In the genomic region with DNA sequence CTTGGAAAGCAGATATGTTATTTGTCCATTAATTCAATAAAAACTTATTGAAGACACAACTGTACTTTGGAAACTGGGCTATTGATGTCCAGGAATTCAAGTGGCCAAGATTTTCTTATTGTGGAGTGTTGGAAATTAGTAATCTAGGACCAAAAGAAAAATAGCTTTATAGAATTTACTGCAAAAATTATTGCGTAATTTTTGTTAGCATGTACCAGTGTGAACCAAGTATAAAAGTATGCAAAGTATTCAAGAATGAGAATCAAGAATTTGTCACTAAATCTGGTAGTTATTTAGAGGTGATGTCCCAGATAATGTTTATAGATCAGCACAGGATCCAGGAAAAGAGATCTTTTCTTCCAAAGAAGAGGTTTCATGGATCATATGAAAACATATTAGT, we compare ENCODE assay signal across 20 cellular contexts.
"Had no signal": no experiment of that assay in that cellular context is flagged by ENCODE, and none has a peak within 500 bp of the region (broad histone marks: within the 10 kb centered on the region; RNA-seq: fewer than 3 reads in every experiment).

No MANE protein-coding gene starts in this region.

- H3K79me2 ChIP-seq: parathyroid adenoma had no signal

- H3K36me3 ChIP-seq: brain microvascular endothelial cell, sigmoid colon, upper lobe of right lung had no signal

- H3K27ac ChIP-seq: brain microvascular endothelial cell, foreskin keratinocyte, parathyroid adenoma, sigmoid colon, upper lobe of right lung had no signal

- H3K27me3 ChIP-seq: brain microvascular endothelial cell, foreskin keratinocyte, sigmoid colon, upper lobe of right lung had no signal

- H3K4me1 ChIP-seq: foreskin keratinocyte, parathyroid adenoma, upper lobe of right lung had no signal

- H3K4me3 ChIP-seq: sigmoid colon, upper lobe of right lung had no signal

- ATAC-seq: activated CD8-positive, alpha-beta memory T cell treated with anti-CD3 and anti-CD28 coated beads, Interleukin-2, amount 10 ng/mL, durations not matched to agents 7 days and 5 days; activated T-helper 17 cell treated with anti-CD3 and anti-CD28 coated beads, Interleukin-2, amount 50 U/mL, for 72 hours; foreskin keratinocyte; left lobe of liver; upper lobe of right lung had no signal

- H2AFZ ChIP-seq: parathyroid adenoma had no signal

- DNase-seq: activated B cell treated with CpG ODN at 0.5 μM for 24 hours; activated CD4-positive, alpha-beta memory T cell treated with anti-CD3 and anti-CD28 coated beads, Interleukin-2, amount 10 ng/mL, durations not matched to agents 7 days and 5 days; activated CD4-positive, alpha-beta T cell treated with anti-CD3 and anti-CD28 coated beads for 4 hours; activated CD8-positive, alpha-beta memory T cell treated with anti-CD3 and anti-CD28 coated beads, Interleukin-2, amount 10 ng/mL, durations not matched to agents 7 days and 5 days; activated naive CD4-positive, alpha-beta T cell; activated naive CD8-positive, alpha-beta T cell treated with anti-CD3 and anti-CD28 coated beads for 36 hours; activated T-cell treated with anti-CD3 and anti-CD28 coated beads, Interleukin-2, amount 50 U/mL, for 1 hour; brain microvascular endothelial cell; cortex of kidney; hippocampal formation; kidney; midbrain; sigmoid colon; stimulated activated CD8-positive, alpha-beta memory T cell treated with anti-CD3 and anti-CD28 coated beads, Interleukin-4, amount 100 ng/mL, for 48 hours; stimulated activated naive CD4-positive, alpha-beta T cell; upper lobe of right lung had no signal

- H3K9ac ChIP-seq: parathyroid adenoma had no signal

- H3K9me3 ChIP-seq: sigmoid colon, upper lobe of right lung had no signal
